Comparison of ENCODE assay signal across 6 cellular contexts in genomic region chr9:30597609-30598008, GRCh38.
"Had no signal": no experiment of that assay in that cellular context is flagged by ENCODE, and none has a peak within 500 bp of the region (broad histone marks: within the 10 kb centered on the region; RNA-seq: fewer than 3 reads in every experiment).

No MANE protein-coding gene starts in this region.

- H3K4me3 ChIP-seq: GM12878 had no signal

- FAIRE-seq: GM12878, GM12891, GM12892, GM18507, GM19239 had no signal

- ATAC-seq: GM12878 had no signal

- DNase-seq: GF-D8 had no signal
